ENCODE assay signal across 16 cellular contexts in genomic region chr10:60908896-60909295, GRCh38. TPM values are rescaled to one million over a fixed set of nuclear protein-coding genes. Genes with fewer than 3 reads are reported as not detected.
DNase-seq lines count a peak whose midpoint lies in the region; ATAC-seq and TF ChIP-seq lines count a peak whose summit lies in the region.
"Had no signal": no experiment of that assay in that cellular context is flagged by ENCODE, and none has a peak within 500 bp of the region (broad histone marks: within the 10 kb centered on the region; RNA-seq: fewer than 3 reads in every experiment).

No MANE protein-coding gene starts in this region.

- no peaks in the 10 kb centered on the region for H3K36me3 Mint-ChIP-seq in natural killer cell treated with Interleukin-12 subunit alpha and Interleukin-12 subunit beta and Interleukin-15 and Interleukin-18, amount 100 ng/mL, for 72 hours
- H3K36me3 Mint-ChIP-seq in type B pancreatic cell: peaks cover 62% of the 10 kb centered on the region

- H3K27ac ChIP-seq in heart right ventricle (peak overlapping the region in 6 of 10 donors; percentile 19 to 70 (median 48)), gastroesophageal sphincter (peak overlapping the region in 3 of 4 donors; percentile 38 to 76 (median 63)), psoas muscle (peak overlapping the region; percentile 95), uterus (peak overlapping the region; percentile 70)

- ATAC-seq in heart right ventricle (no peak), gastroesophageal sphincter (no peak), psoas muscle (no peak)
- no peak for ATAC-seq in natural killer cell treated with Interleukin-12 subunit alpha and Interleukin-12 subunit beta and Interleukin-15 and Interleukin-18, amount 100 ng/mL, for 72 hours

- H3K4me1 ChIP-seq in heart right ventricle (peaks cover 2 to 92% (median 69%) of the 10 kb centered on the region in 9 donors), gastroesophageal sphincter (peaks cover 24 to 93% (median 27%) of the 10 kb centered on the region in 3 donors), psoas muscle (peaks cover 95% of the 10 kb centered on the region), uterus (peaks cover under 1% of the 10 kb centered on the region in 2 donors)
- H3K4me1 ChIP-seq: HAP-1 had no signal

- H3K27me3 ChIP-seq in heart right ventricle (no peaks in the 10 kb centered on the region), gastroesophageal sphincter (no peaks in the 10 kb centered on the region), psoas muscle (ENCODE audit: insufficient read depth in 3 of 3, low read length in 2 of 3) (no peaks in the 10 kb centered on the region), uterus (no peaks in the 10 kb centered on the region)

- TF ChIP-seq CTCF in heart right ventricle (IDR thresholded peaks at IDR 0.05) (no peak), gastroesophageal sphincter (IDR thresholded peaks at IDR 0.05) (no peak), psoas muscle (IDR thresholded peaks at IDR 0.05) (no peak), uterus (IDR thresholded peaks at IDR 0.05) (no peak), type B pancreatic cell (conservative IDR thresholded peaks at IDR 0.05) (no peak)

- intact Hi-C loops in heart right ventricle (cut with DNase I) (loop anchor here in 2 of 10 donors (5.0 kb wide), 1 partner anchor 33 kb away; the partner anchor contains the start of gene RHOBTB1 (in 2 of the 2)), cardiac septum (cut with DNase I) (no loop called here), psoas muscle (cut with DNase I) (no loop called here), uterus (cut with DNase I; ENCODE audit: low total_unique reads) (no loop called here)

- peaks cover 5 to 12% of the 10 kb centered on the region in 2 donors for H3K27me3 Mint-ChIP-seq in natural killer cell treated with Interleukin-12 subunit alpha and Interleukin-12 subunit beta and Interleukin-15 and Interleukin-18, amount 100 ng/mL, for 72 hours
- H3K27me3 Mint-ChIP-seq in type B pancreatic cell: no peaks in the 10 kb centered on the region

- WGBS in heart right ventricle, 2 donors: 53 to 61% methylated on average over 6 of the region's 6 CpGs
- 52 to 61% methylated on average over 6 of the region's 6 CpGs for whole genome bisulfite sequencing in gastroesophageal sphincter (ENCODE audit: low coverage in 1 of 2), 2 donors
- WGBS in psoas muscle, 3 donors: 29 to 40% (median 33%) methylated on average over 6 of the region's 6 CpGs

- peaks cover 0 to 13% (median 0%) of the 10 kb centered on the region in 9 donors for H3K36me3 ChIP-seq in heart right ventricle
- H3K36me3 ChIP-seq in gastroesophageal sphincter: no peaks in the 10 kb centered on the region
- peaks cover 0 to 39% of the 10 kb centered on the region in 2 donors for H3K36me3 ChIP-seq in psoas muscle (ENCODE audit: insufficient read depth in 1 of 2, low read depth in 1 of 2)
- H3K36me3 ChIP-seq in uterus: no peaks in the 10 kb centered on the region
- H3K36me3 ChIP-seq: HAP-1 had no signal

- TF ChIP-seq POLR2A in gastroesophageal sphincter (IDR thresholded peaks at IDR 0.05) (no peak), uterus (IDR thresholded peaks at IDR 0.05) (no peak)

- H3K4me3 Mint-ChIP-seq in natural killer cell treated with Interleukin-12 subunit alpha and Interleukin-12 subunit beta and Interleukin-15 and Interleukin-18, amount 100 ng/mL, for 72 hours: no peak overlapping the region
- H3K4me3 Mint-ChIP-seq in type B pancreatic cell: no peak overlapping the region

- H3K4me1 Mint-ChIP-seq in natural killer cell treated with Interleukin-12 subunit alpha and Interleukin-12 subunit beta and Interleukin-15 and Interleukin-18, amount 100 ng/mL, for 72 hours (ENCODE audit: low read depth in 2 of 2): peaks cover 11 to 15% of the 10 kb centered on the region in 2 donors
- H3K4me1 Mint-ChIP-seq in type B pancreatic cell (ENCODE audit: unreplicated experiment): peaks cover 5% of the 10 kb centered on the region

- DNase-seq in heart right ventricle: no peak
- no peak for DNase-seq in cardiac septum (ENCODE audit: low spot score)
- DNase-seq in psoas muscle: no peak
- no peak for DNase-seq in uterus
- no peak for DNase-seq in GM19240 (ENCODE audit: insufficient read length, low spot score)
- DNase-seq in natural killer cell treated with Interleukin-12 subunit alpha and Interleukin-12 subunit beta and Interleukin-15 and Interleukin-18, amount 100 ng/mL, for 72 hours (ENCODE audit: low spot score): no peak
- DNase-seq in type B pancreatic cell (ENCODE audit: extremely low spot score, unreplicated experiment): no peak
- DNase-seq: 8988T, C1 segment of cervical spinal cord, EL, Kasumi-1, NCI-H1105 treated with DMSO at 0.1 percent for 48 hours, NCI-H187 treated with DMSO at 0.1 percent for 48 hours, NCI-H446 had no signal

- H3K4me3 ChIP-seq in heart right ventricle: no peak overlapping the region
- no peak overlapping the region for H3K4me3 ChIP-seq in gastroesophageal sphincter
- no peak overlapping the region for H3K4me3 ChIP-seq in psoas muscle
- no peak overlapping the region for H3K4me3 ChIP-seq in uterus
- H3K4me3 ChIP-seq: HAP-1 had no signal

- H3K9me3 ChIP-seq in heart right ventricle (peaks cover 0 to 6% (median 0%) of the 10 kb centered on the region in 11 donors), gastroesophageal sphincter (no peaks in the 10 kb centered on the region), psoas muscle (no peaks in the 10 kb centered on the region), uterus (no peaks in the 10 kb centered on the region)
- H3K9me3 ChIP-seq: HAP-1 had no signal

- TF ChIP-seq EP300 in gastroesophageal sphincter (IDR thresholded peaks at IDR 0.05): no peak

- no peak overlapping the region for H3K27ac Mint-ChIP-seq in natural killer cell treated with Interleukin-12 subunit alpha and Interleukin-12 subunit beta and Interleukin-15 and Interleukin-18, amount 100 ng/mL, for 72 hours
- H3K27ac Mint-ChIP-seq in type B pancreatic cell: no peak overlapping the region

- H3K9me3 Mint-ChIP-seq in natural killer cell treated with Interleukin-12 subunit alpha and Interleukin-12 subunit beta and Interleukin-15 and Interleukin-18, amount 100 ng/mL, for 72 hours: no peaks in the 10 kb centered on the region
- no peaks in the 10 kb centered on the region for H3K9me3 Mint-ChIP-seq in type B pancreatic cell

RNA-seq across cellular contexts. Expression of gene RHOBTB1, which starts 35.1 kb away (rescaled TPM):
- 10 to 100 TPM in 9 of 10 donors, 1 to 10 TPM in 1; 7.9 to 20.5 (median 13.4) TPM for total RNA-seq in heart right ventricle
- 1 to 10 TPM; 4.3 to 7.1 TPM for polyA plus RNA-seq in heart right ventricle
- total RNA-seq in cardiac septum: 16.3 TPM
- 10 to 100 TPM; 15.5 to 44.0 (median 25.3) TPM for total RNA-seq in gastroesophageal sphincter
- 10 to 100 TPM; 20.8 to 47.4 (median 30.7) TPM for total RNA-seq in psoas muscle
- polyA plus RNA-seq in psoas muscle: 10 to 100 TPM in 2 of 3 donors, 1 to 10 TPM in 1; 1.8 to 28.4 (median 13.6) TPM
- 10 to 100 TPM in 3 of 4 donors, 1 to 10 TPM in 1; 6.9 to 67.5 (median 13.8) TPM for total RNA-seq in uterus
- total RNA-seq in natural killer cell treated with Interleukin-12 subunit alpha and Interleukin-12 subunit beta and Interleukin-15 and Interleukin-18, amount 100 ng/mL, for 72 hours: under 1 TPM in 1 of 2 donors, not detected in 1; 0.64 TPM
- total RNA-seq in type B pancreatic cell (ENCODE audit: low replicate concordance): 25.0 and 26.4 TPM in 2 replicates

Comparison
In these comparisons a context has a peak if more than half of its experiments do, and no peak if none do; other contexts are left out.
1. RNA of gene RHOBTB1, which starts 35.1 kb away (total RNA-seq): 20.8 to 47.4 TPM in psoas muscle, 15.5 to 44.0 TPM in gastroesophageal sphincter, 25.0 to 26.4 TPM in type B pancreatic cell, 6.9 to 67.5 TPM in uterus, 16.3 TPM in cardiac septum (single experiment) and 7.9 to 20.5 TPM in heart right ventricle; 0.64 TPM in natural killer cell treated with Interleukin-12 subunit alpha and Interleukin-12 subunit beta and Interleukin-15 and Interleukin-18, amount 100 ng/mL, for 72 hours; every median in the first group is over 4 times any median in the second.
2. Peak in every context shown above with its lines, with median percentiles within 50 percentile points of each other: H3K27ac ChIP-seq.